Comparison of ENCODE assay signal across 10 cellular contexts in the genomic region with DNA sequence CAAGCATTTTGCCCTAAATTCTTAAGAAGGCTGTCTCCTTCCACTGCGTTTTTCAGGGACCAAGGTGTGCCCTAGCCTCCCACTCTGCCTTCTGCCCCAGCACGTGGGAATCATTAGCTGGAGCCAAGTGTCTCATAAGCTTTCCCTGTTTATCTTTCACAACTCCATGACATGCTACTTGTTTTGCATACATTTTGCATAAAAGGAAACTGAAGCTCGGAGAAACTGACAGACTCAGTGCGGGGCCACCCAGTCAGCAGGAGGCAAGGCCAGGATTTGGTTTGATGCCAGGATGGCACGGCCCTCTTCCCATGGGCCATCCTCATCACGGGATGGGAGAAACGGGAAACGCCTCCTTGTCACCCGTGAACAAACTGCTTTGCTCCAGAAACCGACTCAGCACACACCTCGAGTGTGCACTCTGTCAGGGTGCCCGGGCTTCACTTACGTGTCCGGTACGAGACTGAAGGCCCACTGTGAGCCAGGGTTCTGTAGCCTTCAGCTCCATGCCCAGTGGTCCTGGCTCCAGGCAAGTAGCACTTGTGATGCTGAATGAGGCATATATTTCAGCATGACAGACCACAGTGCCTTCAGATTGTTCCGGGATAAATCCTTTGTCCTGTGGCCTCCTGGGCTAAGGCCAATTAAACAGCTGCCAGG. TPM values are rescaled to one million over a fixed set of nuclear protein-coding genes. Genes with fewer than 3 reads are reported as not detected.
DNase-seq lines count a peak whose midpoint lies in the region; ATAC-seq and TF ChIP-seq lines count a peak whose summit lies in the region.
"Had no signal": no experiment of that assay in that cellular context is flagged by ENCODE, and none has a peak within 500 bp of the region (broad histone marks: within the 10 kb centered on the region; RNA-seq: fewer than 3 reads in every experiment).

No MANE protein-coding gene starts in this region.

- peak; percentile 44 for DNase-seq in GM04504 (ENCODE audit: low read depth)
- DNase-seq in NCI-H345 treated with DMSO at 0.1 percent for 48 hours (lab: John Stamatoyannopoulos, UW; ENCODE audit: unreplicated experiment) = peak; percentile 75
- DNase-seq in fibroblast of mammary gland (ENCODE audit: low read depth) = peak; percentile 33
- no peak for DNase-seq in sciatic nerve (ENCODE audit: low spot score)
- DNase-seq in cerebellar nuclear complex (lab: John Stamatoyannopoulos, UW) = no peak
- DNase-seq in coronary artery (ENCODE audit: low spot score) = no peak
- DNase-seq in KBM-7 = no peak
- DNase-seq: activated CD8-positive, alpha-beta memory T cell treated with anti-CD3 and anti-CD28 coated beads, Interleukin-2, amount 50 U/mL, for 48 hours; cortex of kidney had no signal

- intact Hi-C loops in sciatic nerve (cut with DNase I) = no loop called here

- in situ Hi-C loops in KBM-7 (cut with MboI; ENCODE audit: low pct_unique_long_range_greater_than_20kb, low sequenced_read_pairs) = no loop called here

- ATAC-seq in sciatic nerve (peak; percentile 15), HG02970 (IDR thresholded peaks at IDR 0.05; ENCODE audit: low FRiP score, unreplicated experiment) (no peak)

- H3K27ac ChIP-seq in coronary artery = peak overlapping the region in 1 of 2 donors; percentile 17

- no peak for TF ChIP-seq CTCF in fibroblast of mammary gland (conservative IDR thresholded peaks at IDR 0.05; ENCODE audit: control insufficient read depth, insufficient read depth, low read depth, low read length)
- TF ChIP-seq CTCF in coronary artery (IDR thresholded peaks at IDR 0.05) = no peak

- H3K4me3 ChIP-seq in fibroblast of mammary gland (ENCODE audit: control insufficient read depth, low read depth, low read length) (no peak overlapping the region), coronary artery (no peak overlapping the region)

RNA-seq across cellular contexts. Expression of a gene that starts 9.6 kb away (rescaled TPM):
- 20.4 TPM for total RNA-seq in sciatic nerve

Comparison
In these comparisons a context has a peak if more than half of its experiments do, and no peak if none do; other contexts are left out.
1. DNase-seq: peak in GM04504 (single experiment), NCI-H345 treated with DMSO at 0.1 percent for 48 hours (single experiment) and fibroblast of mammary gland (single experiment); none in sciatic nerve (single experiment), cerebellar nuclear complex (0 of 2), coronary artery (single experiment) and KBM-7 (single experiment).